14 cellular contexts compared by ENCODE assay signal in the genomic region with DNA sequence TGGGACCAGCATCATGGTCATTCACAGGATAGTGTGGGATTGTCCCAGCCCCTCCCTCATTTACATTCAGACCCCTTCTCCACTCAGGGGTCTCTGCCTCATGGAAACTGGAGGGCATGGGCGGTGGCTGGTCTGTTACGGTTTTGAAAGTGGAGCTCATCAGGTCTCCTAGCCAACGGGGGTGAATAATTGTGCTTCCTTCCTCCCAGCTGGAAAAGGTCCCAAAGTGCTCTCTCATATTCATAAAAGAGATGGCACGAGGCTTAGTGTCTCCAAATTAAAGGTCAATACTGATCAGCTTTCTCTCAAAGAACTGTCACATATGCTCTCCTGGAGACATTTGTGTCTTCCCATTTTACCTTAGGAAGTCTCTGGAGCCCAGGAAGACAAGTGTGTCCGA. TPM values are rescaled to one million over a fixed set of nuclear protein-coding genes. Genes with fewer than 3 reads are reported as not detected.
DNase-seq lines count a peak whose midpoint lies in the region; ATAC-seq and TF ChIP-seq lines count a peak whose summit lies in the region.
"Had no signal": no experiment of that assay in that cellular context is flagged by ENCODE, and none has a peak within 500 bp of the region (broad histone marks: within the 10 kb centered on the region; RNA-seq: fewer than 3 reads in every experiment).

No MANE protein-coding gene starts in this region.

- no peak overlapping the region for H3K9ac ChIP-seq in smooth muscle cell (ENCODE audit: low read depth)

- no peaks in the 10 kb centered on the region for H3K36me3 ChIP-seq in smooth muscle cell (ENCODE audit: low read depth)
- H3K36me3 ChIP-seq: colonic mucosa had no signal

- no peaks in the 10 kb centered on the region for H3K9me3 ChIP-seq in smooth muscle cell (replicated peaks; ENCODE audit: low read depth)
- H3K9me3 ChIP-seq: colonic mucosa had no signal

- no peak for TF ChIP-seq CTCF in smooth muscle cell (IDR thresholded peaks at IDR 0.05; ENCODE audit: borderline replicate concordance, insufficient read depth, poor library complexity, severe bottlenecking)

- H3K4me3 ChIP-seq in smooth muscle cell = no peak overlapping the region
- H3K4me3 ChIP-seq: colonic mucosa had no signal

- DNase-seq in NCI-H748 (lab: John Stamatoyannopoulos, UW; ENCODE audit: unreplicated experiment) (peak; percentile 48), NCI-H748 treated with DMSO at 0.1 percent for 48 hours (lab: John Stamatoyannopoulos, UW) (no peak), immature natural killer cell (no peak), smooth muscle cell (lab: John Stamatoyannopoulos, UW; ENCODE audit: unreplicated experiment) (no peak), NCI-H526 treated with DMSO at 0.1 percent for 48 hours (lab: John Stamatoyannopoulos, UW) (no peak)
- DNase-seq in activated naive CD8-positive, alpha-beta T cell treated with anti-CD3 and anti-CD28 coated beads, Interleukin-2, amount 50 U/mL, for 24 hours = no peak
- DNase-seq: activated T-cell treated with anti-CD3 and anti-CD28 coated beads, Interleukin-2, amount 50 U/mL, for 48 hours; colonic mucosa; DMS153; NCI-H1436 treated with DMSO at 0.1 percent for 48 hours; small intestine had no signal

- peaks cover 86% of the 10 kb centered on the region for H3K79me2 ChIP-seq in smooth muscle cell (ENCODE audit: low read depth)

- peak overlapping the region; percentile 17 for H3K4me2 ChIP-seq in smooth muscle cell

- H3K36me3 Mint-ChIP-seq in activated naive CD8-positive, alpha-beta T cell treated with anti-CD3 and anti-CD28 coated beads, Interleukin-2, amount 50 U/mL, for 24 hours (ENCODE audit: low read depth) = peaks cover 18% of the 10 kb centered on the region
- H3K36me3 Mint-ChIP-seq in immature natural killer cell = no peaks in the 10 kb centered on the region

- peaks cover 90% of the 10 kb centered on the region for H3K4me1 Mint-ChIP-seq in activated naive CD8-positive, alpha-beta T cell treated with anti-CD3 and anti-CD28 coated beads, Interleukin-2, amount 50 U/mL, for 24 hours
- H3K4me1 Mint-ChIP-seq in immature natural killer cell = peaks cover 89 to 98% of the 10 kb centered on the region in 2 donors

- no peaks in the 10 kb centered on the region for H3K27me3 Mint-ChIP-seq in activated naive CD8-positive, alpha-beta T cell treated with anti-CD3 and anti-CD28 coated beads, Interleukin-2, amount 50 U/mL, for 24 hours
- peaks cover 2 to 4% (median 4%) of the 10 kb centered on the region in 3 donors for H3K27me3 Mint-ChIP-seq in immature natural killer cell (ENCODE audit: low read depth in 3 of 3)

- H3F3A ChIP-seq in smooth muscle cell (ENCODE audit: low read depth) = no peaks in the 10 kb centered on the region

- H3K27ac Mint-ChIP-seq in activated naive CD8-positive, alpha-beta T cell treated with anti-CD3 and anti-CD28 coated beads, Interleukin-2, amount 50 U/mL, for 24 hours = peak overlapping the region; percentile 17
- peak overlapping the region; percentile 41 to 81 (median 72) for H3K27ac Mint-ChIP-seq in immature natural killer cell

- H3K4me3 Mint-ChIP-seq in activated naive CD8-positive, alpha-beta T cell treated with anti-CD3 and anti-CD28 coated beads, Interleukin-2, amount 50 U/mL, for 24 hours = no peak overlapping the region
- peak overlapping the region; percentile 23 to 70 (median 55) for H3K4me3 Mint-ChIP-seq in immature natural killer cell

- no peak overlapping the region for H2AFZ ChIP-seq in smooth muscle cell (ENCODE audit: low read depth)

- H3K9me3 Mint-ChIP-seq in activated naive CD8-positive, alpha-beta T cell treated with anti-CD3 and anti-CD28 coated beads, Interleukin-2, amount 50 U/mL, for 24 hours = no peaks in the 10 kb centered on the region
- H3K9me3 Mint-ChIP-seq in immature natural killer cell = no peaks in the 10 kb centered on the region

- H3K4me1 ChIP-seq in smooth muscle cell (ENCODE audit: low read depth) = peaks cover 59% of the 10 kb centered on the region

- ATAC-seq in activated naive CD8-positive, alpha-beta T cell treated with anti-CD3 and anti-CD28 coated beads, Interleukin-2, amount 50 U/mL, for 24 hours = no peak
- no peak for ATAC-seq in HG02973 (IDR thresholded peaks at IDR 0.05; ENCODE audit: unreplicated experiment)
- ATAC-seq in GM18873 (IDR thresholded peaks at IDR 0.05; ENCODE audit: low FRiP score, unreplicated experiment) = no peak

- no peaks in the 10 kb centered on the region for H3K27me3 ChIP-seq in smooth muscle cell (ENCODE audit: low read depth)
- H3K27me3 ChIP-seq: colonic mucosa had no signal

- no peak overlapping the region for H3K27ac ChIP-seq in smooth muscle cell (ENCODE audit: low read depth)
- H3K27ac ChIP-seq: 22Rv1, colonic mucosa had no signal

- WGBS in smooth muscle cell (ENCODE audit: low lambda C conversion rate) = 80% methylated on average over 5 of the region's 5 CpGs

- peaks cover 100% of the 10 kb centered on the region for H4K20me1 ChIP-seq in smooth muscle cell (ENCODE audit: low read depth)

RNA-seq across cellular contexts. Expression of a gene that starts 19.9 kb away (rescaled TPM):
- polyA plus RNA-seq in immature natural killer cell (10 to 100 TPM in 1 of 3 donors, 1 to 10 TPM in 2; 4.3 to 26.1 (median 7.8) TPM), smooth muscle cell (5.2 and 8.5 TPM in 2 replicates)
- 10.2 TPM in 2 replicates for total RNA-seq in smooth muscle cell
